17 cellular contexts compared by ENCODE assay signal in genomic region chr6:75502884-75503283, GRCh38. TPM values are rescaled to one million over a fixed set of nuclear protein-coding genes. Genes with fewer than 3 reads are reported as not detected.
A peak's percentile ranks its signal among the peaks of the same experiment; 100 is the strongest.
DNase-seq lines count a peak whose midpoint lies in the region; ATAC-seq, FAIRE-seq and TF ChIP-seq lines count a peak whose summit lies in the region.
"Had no signal": no experiment of that assay in that cellular context is flagged by ENCODE, and none has a peak within 500 bp of the region (broad histone marks: within the 10 kb centered on the region; RNA-seq: fewer than 3 reads in every experiment).

No MANE protein-coding gene starts in this region.

- no peaks in the 10 kb centered on the region for H3K9me3 Mint-ChIP-seq in activated CD4-positive, alpha-beta T cell treated with anti-CD3 and anti-CD28 coated beads for 36 hours (ENCODE audit: low read depth)
- H3K9me3 Mint-ChIP-seq: CD4-positive, CD25-positive, alpha-beta regulatory T cell had no signal

- no peak overlapping the region for H3K14ac ChIP-seq in trophoblast cell (ENCODE audit: low read length)

- TF ChIP-seq CTCF in A549 (IDR thresholded peaks at IDR 0.05): no peak
- no peak for TF ChIP-seq CTCF in endothelial cell of umbilical vein (IDR thresholded peaks at IDR 0.05; ENCODE audit: extremely low read depth in 1 of 2, insufficient read depth in 1 of 2, low read depth in 1 of 2, low read length in 2 of 2)

- no peak overlapping the region for H3K4me3 ChIP-seq in A549
- no peak overlapping the region for H3K4me3 ChIP-seq in endothelial cell of umbilical vein (replicated peaks in 1 of 3; ENCODE audit: insufficient read depth in 1 of 3, low read depth in 1 of 3, low read length in 3 of 3)
- no peak overlapping the region for H3K4me3 ChIP-seq in trophoblast cell (ENCODE audit: low read depth, low read length)
- H3K4me3 ChIP-seq: BLaER1 treated with 17β-estradiol and CSF1 and Interleukin-3, amounts not matched to agents 10 nM and 100 nM; GM23248; HAP-1 had no signal

- peak overlapping the region; percentile 30 for H3K4me2 ChIP-seq in A549
- peak overlapping the region; percentile 26 for H3K4me2 ChIP-seq in endothelial cell of umbilical vein (ENCODE audit: insufficient read depth, low read length)
- H3K4me2 ChIP-seq in trophoblast cell (ENCODE audit: low read length): no peak overlapping the region
- H3K4me2 ChIP-seq: BLaER1 treated with 17β-estradiol and CSF1 and Interleukin-3, amounts not matched to agents 10 nM and 100 nM had no signal

- H3K18ac ChIP-seq in trophoblast cell (ENCODE audit: low read length): no peak overlapping the region

- H3K79me1 ChIP-seq in trophoblast cell (ENCODE audit: low read length): peaks cover 2% of the 10 kb centered on the region

- DNase-seq in A549 (ENCODE audit: low read depth in 1 of 2, low spot score in 1 of 2) (no peak), endothelial cell of umbilical vein (ENCODE audit: low read depth, low spot score) (no peak), trophoblast cell (no peak)
- no peak for DNase-seq in stimulated activated CD8-positive, alpha-beta memory T cell treated with anti-CD3 and anti-CD28 coated beads, Interleukin-4, amount 100 ng/mL, for 48 hours
- no peak for DNase-seq in activated CD4-positive, alpha-beta T cell treated with anti-CD3 and anti-CD28 coated beads for 36 hours
- DNase-seq: 8988T; ACHN; CD4-positive, CD25-positive, alpha-beta regulatory T cell; DMS53; GF-D8; GM23248 had no signal

- no peak overlapping the region for H2BK120ac ChIP-seq in trophoblast cell (ENCODE audit: insufficient read depth, low read length, poor library complexity)

- TSS peak; percentile 22 for BruUV-seq in endothelial cell of umbilical vein (replicated peaks; lab: Mats Ljungman, UMichigan)

- no peak overlapping the region for H3K27ac Mint-ChIP-seq in activated CD4-positive, alpha-beta T cell treated with anti-CD3 and anti-CD28 coated beads for 36 hours
- H3K27ac Mint-ChIP-seq: CD4-positive, CD25-positive, alpha-beta regulatory T cell had no signal

- H3K36me3 ChIP-seq in endothelial cell of umbilical vein (ENCODE audit: control insufficient read depth in 2 of 2, extremely low read depth in 1 of 2, insufficient read depth in 2 of 2, low read length in 2 of 2): no peaks in the 10 kb centered on the region
- no peaks in the 10 kb centered on the region for H3K36me3 ChIP-seq in trophoblast cell (ENCODE audit: control insufficient read depth in 1 of 2, insufficient read depth in 2 of 2, low read length in 2 of 2)
- H3K36me3 ChIP-seq: BLaER1 treated with 17β-estradiol and CSF1 and Interleukin-3, amounts not matched to agents 10 nM and 100 nM; HAP-1 had no signal

- H3K4ac ChIP-seq in trophoblast cell (ENCODE audit: low read depth, low read length): no peak overlapping the region

- POLR2A ChIA-PET in A549 (lab: Yijun Ruan, JAX): no interaction called here
- POLR2A ChIA-PET in endothelial cell of umbilical vein (lab: Charles Lee): no interaction called here
- POLR2A ChIA-PET in activated CD4-positive, alpha-beta T cell treated with anti-CD3 and anti-CD28 coated beads for 36 hours (lab: Charles Lee): no interaction called here

- H3K9me1 ChIP-seq in endothelial cell of umbilical vein (replicated peaks; ENCODE audit: control insufficient read depth, extremely low read depth, insufficient read depth, low read length): no peaks in the 10 kb centered on the region

- H4K91ac ChIP-seq in trophoblast cell (ENCODE audit: low read depth, low read length): no peak overlapping the region

- no peaks in the 10 kb centered on the region for H4K20me1 ChIP-seq in endothelial cell of umbilical vein (replicated peaks; ENCODE audit: control insufficient read depth, extremely low read depth, insufficient read depth, low read length)
- H4K20me1 ChIP-seq: BLaER1 treated with 17β-estradiol and CSF1 and Interleukin-3, amounts not matched to agents 10 nM and 100 nM had no signal

- no peak overlapping the region for H3K4me3 Mint-ChIP-seq in activated CD4-positive, alpha-beta T cell treated with anti-CD3 and anti-CD28 coated beads for 36 hours
- H3K4me3 Mint-ChIP-seq: CD4-positive, CD25-positive, alpha-beta regulatory T cell had no signal

- H3K27ac ChIP-seq in A549: peak overlapping the region; percentile 39 to 59; a peak in 4 of 6 replicates
- peak overlapping the region; percentile 54 for H3K27ac ChIP-seq in endothelial cell of umbilical vein (ENCODE audit: insufficient read depth, low read depth, low read length)
- peak overlapping the region; percentile 1 for H3K27ac ChIP-seq in trophoblast cell (ENCODE audit: low read depth, low read length)
- H3K27ac ChIP-seq: BLaER1 treated with 17β-estradiol and CSF1 and Interleukin-3, amounts not matched to agents 10 nM and 100 nM; GM23248 had no signal

- H2AFZ ChIP-seq in endothelial cell of umbilical vein (ENCODE audit: low read depth, low read length) (peak overlapping the region; percentile 21), trophoblast cell (ENCODE audit: insufficient read depth, low read length, poor library complexity) (no peak overlapping the region)
- H2AFZ ChIP-seq: GM23248 had no signal

- H3K9me3 ChIP-seq in A549: no peaks in the 10 kb centered on the region
- H3K9me3 ChIP-seq in endothelial cell of umbilical vein (replicated peaks; ENCODE audit: control insufficient read depth, insufficient read depth, low read length): no peaks in the 10 kb centered on the region
- H3K9me3 ChIP-seq in trophoblast cell (ENCODE audit: insufficient read depth, low read depth, low read length): no peaks in the 10 kb centered on the region
- H3K9me3 ChIP-seq: HAP-1 had no signal

- no peaks in the 10 kb centered on the region for H3K4me1 Mint-ChIP-seq in activated CD4-positive, alpha-beta T cell treated with anti-CD3 and anti-CD28 coated beads for 36 hours
- H3K4me1 Mint-ChIP-seq: CD4-positive, CD25-positive, alpha-beta regulatory T cell had no signal

- H2BK12ac ChIP-seq in trophoblast cell (ENCODE audit: low read length): no peak overlapping the region

- FAIRE-seq in A549 (lab: Jason Lieb, UNC): no peak
- no peak for FAIRE-seq in endothelial cell of umbilical vein (lab: Jason Lieb, UNC)

- no peak overlapping the region for H4K12ac ChIP-seq in trophoblast cell (ENCODE audit: low read depth, low read length)

- H3K4me1 ChIP-seq in A549 (peaks cover 29% of the 10 kb centered on the region), endothelial cell of umbilical vein (ENCODE audit: control insufficient read depth, extremely low read depth, insufficient read depth, low read length) (peaks cover 42% of the 10 kb centered on the region), trophoblast cell (ENCODE audit: control insufficient read depth in 1 of 2, insufficient read depth in 2 of 2, low read length in 2 of 2) (peaks cover 2% of the 10 kb centered on the region in 2 experiments)
- H3K4me1 ChIP-seq: BLaER1 treated with 17β-estradiol and CSF1 and Interleukin-3, amounts not matched to agents 10 nM and 100 nM had no signal

- TF ChIP-seq EP300 in A549 (IDR thresholded peaks at IDR 0.05): no peak

- H3K79me2 ChIP-seq in endothelial cell of umbilical vein (ENCODE audit: control insufficient read depth, insufficient read depth, low read length) (no peaks in the 10 kb centered on the region), trophoblast cell (ENCODE audit: control insufficient read depth, insufficient read depth, low read length, poor library complexity) (no peaks in the 10 kb centered on the region)

- peaks cover 2% of the 10 kb centered on the region for H3K27me3 Mint-ChIP-seq in activated CD4-positive, alpha-beta T cell treated with anti-CD3 and anti-CD28 coated beads for 36 hours

- H3K27me3 ChIP-seq in endothelial cell of umbilical vein (ENCODE audit: control insufficient read depth in 2 of 2, insufficient read depth in 2 of 2, low read length in 2 of 2) (no peaks in the 10 kb centered on the region), trophoblast cell (ENCODE audit: insufficient read depth, low read length) (no peaks in the 10 kb centered on the region)
- H3K27me3 ChIP-seq: BLaER1 treated with 17β-estradiol and CSF1 and Interleukin-3, amounts not matched to agents 10 nM and 100 nM had no signal

- WGBS in A549 (ENCODE audit: missing lambda C conversion rate): 54% methylated on average over 3 of the region's 3 CpGs
- no CpG with 5 or more reads among the region's 3 CpGs for WGBS in trophoblast cell (ENCODE audit: extremely low coverage, insufficient coverage, insufficient read length)

- intact Hi-C loops in endothelial cell of umbilical vein (cut with micrococcal nuclease): loop anchor here (1.0 kb wide), 1 partner anchor 85 kb away; no protein-coding TSS in a partner anchor
- intact Hi-C loops in activated CD4-positive, alpha-beta T cell treated with anti-CD3 and anti-CD28 coated beads for 36 hours (cut with DNase I, micrococcal nuclease): no loop called here

- dilution Hi-C loops in endothelial cell of umbilical vein (cut with MboI; ENCODE audit: extremely low pct_ligation_motif_present, low sequenced_read_pairs): no loop called here

- TF ChIP-seq RAD21 in A549 (conservative IDR thresholded peaks at IDR 0.05 in 1 of 2, IDR thresholded peaks at IDR 0.05 in 1 of 2): no peak

- H2BK5ac ChIP-seq in trophoblast cell (ENCODE audit: low read depth, low read length, poor library complexity): no peak overlapping the region

- H3K9ac ChIP-seq in endothelial cell of umbilical vein (replicated peaks; ENCODE audit: extremely low read depth, insufficient read depth, low read length) (peak overlapping the region; percentile 3), trophoblast cell (ENCODE audit: low read length) (no peak overlapping the region)
- H3K9ac ChIP-seq: BLaER1 treated with 17β-estradiol and CSF1 and Interleukin-3, amounts not matched to agents 10 nM and 100 nM; GM23248 had no signal

- no peak overlapping the region for H2AK5ac ChIP-seq in trophoblast cell (ENCODE audit: low read length)

- CTCF ChIA-PET in A549 (lab: Yijun Ruan, JAX): interaction anchor here (1.6 kb wide), 1 partner anchor 16 kb away, joined by 4 read pairs; no protein-coding TSS in a partner anchor
- CTCF ChIA-PET in endothelial cell of umbilical vein (lab: Charles Lee): interaction anchor here (1.2 to 2.6 kb wide), 2 partner anchors 21 to 206 kb away, joined by 4 to 12 read pairs; no protein-coding TSS in a partner anchor
- CTCF ChIA-PET in activated CD4-positive, alpha-beta T cell treated with anti-CD3 and anti-CD28 coated beads for 36 hours (lab: Charles Lee): interaction anchor here (1.0 to 2.3 kb wide), 2 partner anchors 11 to 19 kb away, joined by 5 read pairs; no protein-coding TSS in a partner anchor

- H4K8ac ChIP-seq in trophoblast cell (ENCODE audit: low read depth, low read length): no peak overlapping the region

- H3K23ac ChIP-seq in trophoblast cell (ENCODE audit: low read length): no peak overlapping the region

- ATAC-seq in A549 (no peak), SK-N-SH treated with all-trans-retinoic acid at 6 μM for 48 hours (peak; percentile 33; the same call in 2 of the 3 replicates), HG03135 (IDR thresholded peaks at IDR 0.05; ENCODE audit: unreplicated experiment) (no peak), GM21717 (IDR thresholded peaks at IDR 0.05; ENCODE audit: unreplicated experiment) (no peak)
- ATAC-seq in activated CD4-positive, alpha-beta T cell treated with anti-CD3 and anti-CD28 coated beads for 36 hours: no peak

- TF ChIP-seq POLR2A in A549 (IDR thresholded peaks at IDR 0.05; ENCODE audit: low read length) (no peak), endothelial cell of umbilical vein (IDR thresholded peaks at IDR 0.05; ENCODE audit: low read depth, low read length) (no peak)

- no peaks in the 10 kb centered on the region for H3K36me3 Mint-ChIP-seq in activated CD4-positive, alpha-beta T cell treated with anti-CD3 and anti-CD28 coated beads for 36 hours (ENCODE audit: low read depth)
- H3K36me3 Mint-ChIP-seq: CD4-positive, CD25-positive, alpha-beta regulatory T cell had no signal

RNA-seq across cellular contexts. Expression of gene FILIP1, which starts 9.3 kb away (rescaled TPM):
- polyA plus RNA-seq in A549 (2011; rRNA removed) (15.5 and 15.6 TPM in 2 replicates), A549 (2017; fragmentation: RNase III; extraction: RNeasy Plus Mini Kit Qiagen cat#74134 plus additional on column Dnase treatment) (1.7 to 2.3 TPM (median 1.9 TPM) in 3 replicates), endothelial cell of umbilical vein (2.8 and 2.9 TPM in 2 replicates)
- 1.7 and 1.8 TPM in 2 replicates for polyA plus RNA-seq in A549 (2012; cell fraction: cytosol; rRNA removed)
- polyA plus RNA-seq in A549 (2012; cell fraction: nucleus; rRNA removed): 1.9 and 2.6 TPM in 2 replicates
- 12.0 and 12.9 TPM in 2 replicates for polyA minus RNA-seq in A549 (2011; rRNA and poly(A)+ RNA removed)
- total RNA-seq in endothelial cell of umbilical vein: 12.6 and 13.7 TPM in 2 replicates
- 3.2 and 4.0 TPM in 2 replicates for polyA plus RNA-seq in endothelial cell of umbilical vein (2011; cell fraction: cytosol; rRNA removed)
- polyA plus RNA-seq in endothelial cell of umbilical vein (2011; cell fraction: nucleus; rRNA removed): 3.5 and 4.5 TPM in 2 replicates
- 3.4 and 4.2 TPM in 2 replicates for polyA plus RNA-seq in endothelial cell of umbilical vein (2012)
- polyA minus RNA-seq in endothelial cell of umbilical vein: 4.7 and 5.0 TPM in 2 replicates
- polyA minus RNA-seq in endothelial cell of umbilical vein (2011; cell fraction: cytosol; rRNA and poly(A)+ RNA removed): not detected
- polyA minus RNA-seq in endothelial cell of umbilical vein (2011; cell fraction: nucleus; rRNA and poly(A)+ RNA removed): 3.9 and 6.3 TPM in 2 replicates
- polyA plus RNA-seq in trophoblast cell (2013): 1.6 TPM in 2 replicates
- total RNA-seq in activated CD4-positive, alpha-beta T cell treated with anti-CD3 and anti-CD28 coated beads for 36 hours: not detected
- total RNA-seq: CD4-positive, CD25-positive, alpha-beta regulatory T cell; HT-29 had no signal
- polyA plus RNA-seq: GM23248 had no signal

Comparison
In these comparisons a context has a peak if more than half of its experiments do, and no peak if none do; other contexts are left out.
1. H3K27ac ChIP-seq: peak in every context shown above with its lines; median percentile 54 in endothelial cell of umbilical vein; 49 in A549; 1 in trophoblast cell.
2. RNA of gene FILIP1, which starts 9.3 kb away (total RNA-seq): 12.6 to 13.7 TPM in endothelial cell of umbilical vein; not detected in activated CD4-positive, alpha-beta T cell treated with anti-CD3 and anti-CD28 coated beads for 36 hours; every median in the first group is over 10 times any median in the second.